9 cellular contexts compared by ENCODE assay signal in genomic region chr5:41794478-41794877, GRCh38.
DNase-seq lines count a peak whose midpoint lies in the region; ATAC-seq and TF ChIP-seq lines count a peak whose summit lies in the region.
"Had no signal": no experiment of that assay in that cellular context is flagged by ENCODE, and none has a peak within 500 bp of the region (broad histone marks: within the 10 kb centered on the region; RNA-seq: fewer than 3 reads in every experiment).

No MANE protein-coding gene starts in this region.

- no peak overlapping the region for H3K27ac Mint-ChIP-seq in activated T-helper 2 cell treated with anti-CD3 and anti-CD28 coated beads, Interferon-gamma antibody, Interleukin-2, Interleukin-4, amounts not matched to agents 10 μg/mL and 5 μg/mL and 100 μg/mL, durations not matched to agents 14 hours and 24 hours and 36 hours
- H3K27ac Mint-ChIP-seq: stimulated activated memory B cell treated with anti-CD40 and anti-IgM and Interleukin-4, amounts not matched to agents 10 μg/mL and 1 μg/mL and 100 μg/mL, for 72 hours; T-cell had no signal

- CTCF ChIA-PET in HEK293 (lab: Yijun Ruan, JAX), result interaction anchor here (0.7 to 1.5 kb wide), 3 partner anchors 16 to 49 kb away, joined by 3 to 5 read pairs (median 5); no protein-coding TSS in a partner anchor

- ATAC-seq in RWPE2 (ENCODE audit: low read depth) (peak; percentile 96), sciatic nerve (peak; percentile 46), HG02884 (IDR thresholded peaks at IDR 0.05; ENCODE audit: unreplicated experiment) (no peak)
- ATAC-seq: stimulated activated memory B cell treated with anti-CD40 and anti-IgM and Interleukin-4, amounts not matched to agents 10 μg/mL and 1 μg/mL and 100 μg/mL, for 72 hours; T-cell had no signal

- H3K9me3 Mint-ChIP-seq in activated T-helper 2 cell treated with anti-CD3 and anti-CD28 coated beads, Interferon-gamma antibody, Interleukin-2, Interleukin-4, amounts not matched to agents 10 μg/mL and 5 μg/mL and 100 μg/mL, durations not matched to agents 14 hours and 24 hours and 36 hours, result no peaks in the 10 kb centered on the region
- H3K9me3 Mint-ChIP-seq: stimulated activated memory B cell treated with anti-CD40 and anti-IgM and Interleukin-4, amounts not matched to agents 10 μg/mL and 1 μg/mL and 100 μg/mL, for 72 hours; T-cell had no signal

- H3K4me3 Mint-ChIP-seq in activated T-helper 2 cell treated with anti-CD3 and anti-CD28 coated beads, Interferon-gamma antibody, Interleukin-2, Interleukin-4, amounts not matched to agents 10 μg/mL and 5 μg/mL and 100 μg/mL, durations not matched to agents 14 hours and 24 hours and 36 hours (ENCODE audit: low read depth), result no peak overlapping the region
- H3K4me3 Mint-ChIP-seq: stimulated activated memory B cell treated with anti-CD40 and anti-IgM and Interleukin-4, amounts not matched to agents 10 μg/mL and 1 μg/mL and 100 μg/mL, for 72 hours; T-cell had no signal

- peaks cover 66% of the 10 kb centered on the region for H3K36me3 Mint-ChIP-seq in activated T-helper 2 cell treated with anti-CD3 and anti-CD28 coated beads, Interferon-gamma antibody, Interleukin-2, Interleukin-4, amounts not matched to agents 10 μg/mL and 5 μg/mL and 100 μg/mL, durations not matched to agents 14 hours and 24 hours and 36 hours (ENCODE audit: low read depth)

- DNase-seq in RWPE2 (ENCODE audit: low spot score) (peak; percentile 68), foreskin fibroblast (peak; percentile 87 to 93), sciatic nerve (ENCODE audit: low spot score) (no peak), GOT3 (lab: John Stamatoyannopoulos, UW) (no peak)
- no peak for DNase-seq in activated T-helper 2 cell treated with anti-CD3 and anti-CD28 coated beads, Interferon-gamma antibody, Interleukin-2, Interleukin-4, amounts not matched to agents 10 μg/mL and 5 μg/mL and 100 μg/mL, durations not matched to agents 14 hours and 24 hours and 36 hours (ENCODE audit: low spot score)
- DNase-seq: T-cell had no signal

- no peaks in the 10 kb centered on the region for H3K27me3 ChIP-seq in RWPE2 (ENCODE audit: insufficient read depth, poor library complexity, severe bottlenecking)

- H3K4me1 ChIP-seq in HEK293 (ENCODE audit: control insufficient read depth, insufficient read depth, low read length), result peaks cover 45% of the 10 kb centered on the region
- H3K4me1 ChIP-seq in RWPE2 (ENCODE audit: insufficient read depth, poor library complexity, severe bottlenecking), result peaks cover 41% of the 10 kb centered on the region

- POLR2A ChIA-PET in HEK293 (lab: Yijun Ruan, JAX), result no interaction called here

- no peaks in the 10 kb centered on the region; a peak in 2 of 3 replicates for H3K36me3 ChIP-seq in HEK293 (ENCODE audit: control insufficient read depth in 2 of 2, insufficient read depth in 1 of 2, low read length in 2 of 2)
- H3K36me3 ChIP-seq in RWPE2 (ENCODE audit: low read depth), result peaks cover 25% of the 10 kb centered on the region

- TF ChIP-seq CTCF in HEK293 (tag by site-specific recombination; IDR thresholded peaks at IDR 0.05) (no peak), RWPE2 (IDR thresholded peaks at IDR 0.05; ENCODE audit: poor library complexity, severe bottlenecking) (no peak), foreskin fibroblast (IDR thresholded peaks at IDR 0.05; ENCODE audit: low read depth, low read length) (no peak)

- intact Hi-C loops in sciatic nerve (cut with DNase I), result no loop called here
- intact Hi-C loops in activated T-helper 2 cell treated with anti-CD3 and anti-CD28 coated beads, Interferon-gamma antibody, Interleukin-2, Interleukin-4, amounts not matched to agents 10 μg/mL and 5 μg/mL and 100 μg/mL, durations not matched to agents 14 hours and 24 hours and 36 hours (cut with micrococcal nuclease), result no loop called here

- H3K4me3 ChIP-seq in HEK293 (ENCODE audit: low read depth, low read length) (no peak overlapping the region), RWPE2 (ENCODE audit: severe bottlenecking) (no peak overlapping the region), foreskin fibroblast (ENCODE audit: low read depth in 1 of 2, low read length in 2 of 2) (no peak overlapping the region)

- H3K27ac ChIP-seq in HEK293 (ENCODE audit: extremely low read depth, low read depth, low read length) (peak overlapping the region; percentile 38; the same call in 1 of the 2 replicates), RWPE2 (ENCODE audit: poor library complexity, severe bottlenecking) (peak overlapping the region; percentile 84)

- H3K9me3 ChIP-seq in HEK293 (ENCODE audit: control insufficient read depth, insufficient read depth, low read depth, low read length), result no peaks in the 10 kb centered on the region
- H3K9me3 ChIP-seq in RWPE2 (ENCODE audit: severe bottlenecking), result no peaks in the 10 kb centered on the region

- no peaks in the 10 kb centered on the region for H3K27me3 Mint-ChIP-seq in activated T-helper 2 cell treated with anti-CD3 and anti-CD28 coated beads, Interferon-gamma antibody, Interleukin-2, Interleukin-4, amounts not matched to agents 10 μg/mL and 5 μg/mL and 100 μg/mL, durations not matched to agents 14 hours and 24 hours and 36 hours (ENCODE audit: low read depth)
- H3K27me3 Mint-ChIP-seq: stimulated activated memory B cell treated with anti-CD40 and anti-IgM and Interleukin-4, amounts not matched to agents 10 μg/mL and 1 μg/mL and 100 μg/mL, for 72 hours; T-cell had no signal

- H3K4me1 Mint-ChIP-seq in activated T-helper 2 cell treated with anti-CD3 and anti-CD28 coated beads, Interferon-gamma antibody, Interleukin-2, Interleukin-4, amounts not matched to agents 10 μg/mL and 5 μg/mL and 100 μg/mL, durations not matched to agents 14 hours and 24 hours and 36 hours (ENCODE audit: low read depth), result peaks cover 13% of the 10 kb centered on the region
- H3K4me1 Mint-ChIP-seq: stimulated activated memory B cell treated with anti-CD40 and anti-IgM and Interleukin-4, amounts not matched to agents 10 μg/mL and 1 μg/mL and 100 μg/mL, for 72 hours had no signal

TF ChIP-seq in HEK293, 187 proteins besides CTCF, POLR2A, EP300 and RAD21 (continues in another document):
- TF ChIP-seq IKZF3 (tag by site-specific recombination; IDR thresholded peaks at IDR 0.05) (peak; percentile 65), HIC1 (tag by site-specific recombination; IDR thresholded peaks at IDR 0.05) (peak; percentile 75; the same call in 1 of the 2 replicates), ZNF133 (tag by site-specific recombination; IDR thresholded peaks at IDR 0.05) (no peak), ZNF138 (tag by site-specific recombination; IDR thresholded peaks at IDR 0.05; ENCODE audit: borderline replicate concordance) (no peak), ZNF394 (tag by site-specific recombination; IDR thresholded peaks at IDR 0.05; ENCODE audit: borderline replicate concordance) (peak; percentile 52; the same call in 1 of the 2 replicates), ZNF654 (tag by site-specific recombination; IDR thresholded peaks at IDR 0.05; ENCODE audit: low read depth) (peak; percentile 16; the same call in 1 of the 2 replicates), KLF10 (tag by site-specific recombination; IDR thresholded peaks at IDR 0.05) (peak; percentile 65; the same call in 1 of the 2 replicates), ZNF692 (tag by site-specific recombination; IDR thresholded peaks at IDR 0.05) (peak; percentile 70), ZNF843 (tag by site-specific recombination; IDR thresholded peaks at IDR 0.05) (0 out of 2 replicates have a peak, but pooled peaks have one; percentile 40), ZNF366 (tag by site-specific recombination; conservative IDR thresholded peaks at IDR 0.05) (peak; percentile 91), ZEB2 (tag by site-specific recombination; IDR thresholded peaks at IDR 0.05) (peak; percentile 91), ZNF362 (tag by site-specific recombination; IDR thresholded peaks at IDR 0.05) (peak; percentile 96), ZBTB21 (tag by site-specific recombination; IDR thresholded peaks at IDR 0.05) (peak; percentile 52), ZNF335 (tag by site-specific recombination; conservative IDR thresholded peaks at IDR 0.05) (0 out of 2 replicates have a peak, but pooled peaks have one; percentile 36), ZNF558 (tag by site-specific recombination; IDR thresholded peaks at IDR 0.05) (peak; percentile 63; the same call in 1 of the 2 replicates)

Comparison
In these comparisons a context has a peak if more than half of its experiments do, and no peak if none do; other contexts are left out.
1. DNase-seq: peak in RWPE2 (single experiment) and foreskin fibroblast (2 of 2); none in sciatic nerve (single experiment), GOT3 (single experiment) and activated T-helper 2 cell treated with anti-CD3 and anti-CD28 coated beads, Interferon-gamma antibody, Interleukin-2, Interleukin-4, amounts not matched to agents 10 μg/mL and 5 μg/mL and 100 μg/mL, durations not matched to agents 14 hours and 24 hours and 36 hours (single experiment).